ENCODE assay signal across 11 cellular contexts in genomic region chr10:26488344-26488743, GRCh38. TPM values are rescaled to one million over a fixed set of nuclear protein-coding genes. Genes with fewer than 3 reads are reported as not detected.
DNase-seq lines count a peak whose midpoint lies in the region; ATAC-seq and TF ChIP-seq lines count a peak whose summit lies in the region.
"Had no signal": no experiment of that assay in that cellular context is flagged by ENCODE, and none has a peak within 500 bp of the region (broad histone marks: within the 10 kb centered on the region; RNA-seq: fewer than 3 reads in every experiment).

No MANE protein-coding gene starts in this region.

- H3K4me3 ChIP-seq in ACC112 (ENCODE audit: low read depth, low read length) (no peak overlapping the region), hepatocyte (no peak overlapping the region)
- H3K4me3 ChIP-seq: dorsolateral prefrontal cortex had no signal

- peak overlapping the region; percentile 86 for H3K27ac Mint-ChIP-seq in activated CD4-positive, alpha-beta memory T cell treated with anti-CD3 and anti-CD28 coated beads for 36 hours

- no peak overlapping the region for H2AFZ ChIP-seq in ACC112 (ENCODE audit: low read length, unreplicated experiment)
- H2AFZ ChIP-seq in hepatocyte = no peak overlapping the region

- no peaks in the 10 kb centered on the region for H3K27me3 Mint-ChIP-seq in activated CD4-positive, alpha-beta memory T cell treated with anti-CD3 and anti-CD28 coated beads for 36 hours

- intact Hi-C loops in activated CD4-positive, alpha-beta memory T cell treated with anti-CD3 and anti-CD28 coated beads for 36 hours (cut with micrococcal nuclease) = loop anchor here (5.0 to 10.0 kb wide), 2 partner anchors 374 to 666 kb away; partner anchors contain the start of genes ABI1, MASTL and YME1L1

- no peaks in the 10 kb centered on the region for H3K27me3 ChIP-seq in ACC112 (ENCODE audit: insufficient read depth, low read length)
- no peaks in the 10 kb centered on the region for H3K27me3 ChIP-seq in hepatocyte

- ATAC-seq in GM18868 (IDR thresholded peaks at IDR 0.05; ENCODE audit: unreplicated experiment) (no peak), HG03139 (IDR thresholded peaks at IDR 0.05; ENCODE audit: unreplicated experiment) (no peak), GM18870 (IDR thresholded peaks at IDR 0.05; ENCODE audit: unreplicated experiment) (no peak)

- no peak overlapping the region for H3K4me2 ChIP-seq in hepatocyte

- H3K36me3 Mint-ChIP-seq in activated CD4-positive, alpha-beta memory T cell treated with anti-CD3 and anti-CD28 coated beads for 36 hours = peaks cover 15% of the 10 kb centered on the region

- no peak overlapping the region for H3K4me3 Mint-ChIP-seq in activated CD4-positive, alpha-beta memory T cell treated with anti-CD3 and anti-CD28 coated beads for 36 hours

- POLR2A ChIA-PET in activated CD4-positive, alpha-beta memory T cell treated with anti-CD3 and anti-CD28 coated beads for 36 hours (lab: Charles Lee) = no interaction called here

- peak; percentile 97 for DNase-seq in ELR (ENCODE audit: low read depth)
- peak; percentile 57 for DNase-seq in activated CD4-positive, alpha-beta memory T cell treated with anti-CD3 and anti-CD28 coated beads for 36 hours
- DNase-seq in hepatocyte (ENCODE audit: low spot score) = no peak
- DNase-seq in KG1 (lab: John Stamatoyannopoulos, UW) = no peak
- DNase-seq: dorsolateral prefrontal cortex; hypothalamus; stimulated activated naive CD4-positive, alpha-beta T cell had no signal

- no peaks in the 10 kb centered on the region for H3K9me2 ChIP-seq in hepatocyte (replicated peaks; ENCODE audit: insufficient read depth)

- 94% methylated on average over 4 of the region's 4 CpGs for WGBS in hepatocyte (ENCODE audit: low lambda C conversion rate, missing lambda C conversion rate)

- H3K9me3 ChIP-seq in hepatocyte (ENCODE audit: low read depth) = no peaks in the 10 kb centered on the region

- H3K4me1 ChIP-seq in ACC112 (ENCODE audit: control insufficient read depth, insufficient read depth, low read length, unreplicated experiment) (peaks cover 43% of the 10 kb centered on the region), hepatocyte (ENCODE audit: insufficient read depth) (peaks cover 19% of the 10 kb centered on the region)

- H3K79me2 ChIP-seq in ACC112 (ENCODE audit: control insufficient read depth, insufficient read depth, low read length, unreplicated experiment) = no peaks in the 10 kb centered on the region
- no peaks in the 10 kb centered on the region for H3K79me2 ChIP-seq in hepatocyte

- CTCF ChIA-PET in activated CD4-positive, alpha-beta memory T cell treated with anti-CD3 and anti-CD28 coated beads for 36 hours (lab: Charles Lee) = no interaction called here

- no peak for TF ChIP-seq CTCF in hepatocyte (IDR thresholded peaks at IDR 0.05; ENCODE audit: poor library complexity)

- H3K36me3 ChIP-seq in ACC112 (ENCODE audit: insufficient read depth, low read length) (no peaks in the 10 kb centered on the region), hepatocyte (replicated peaks; ENCODE audit: insufficient read depth, low read depth) (no peaks in the 10 kb centered on the region)

- peaks cover 58% of the 10 kb centered on the region for H3K4me1 Mint-ChIP-seq in activated CD4-positive, alpha-beta memory T cell treated with anti-CD3 and anti-CD28 coated beads for 36 hours (ENCODE audit: low read depth)

- H4K20me1 ChIP-seq in hepatocyte (ENCODE audit: insufficient read depth, poor library complexity, severe bottlenecking) = no peaks in the 10 kb centered on the region

- H3K9me3 Mint-ChIP-seq in activated CD4-positive, alpha-beta memory T cell treated with anti-CD3 and anti-CD28 coated beads for 36 hours = no peaks in the 10 kb centered on the region

- H3K27ac ChIP-seq in ACC112 (ENCODE audit: low read depth, low read length) = peak overlapping the region; percentile 100
- H3K27ac ChIP-seq in hepatocyte = peak overlapping the region; percentile 44
- H3K27ac ChIP-seq: dorsolateral prefrontal cortex had no signal

RNA-seq across cellular contexts. Expression of gene APBB1IP, which starts 50.2 kb away (rescaled TPM):
- total RNA-seq in activated CD4-positive, alpha-beta memory T cell treated with anti-CD3 and anti-CD28 coated beads for 36 hours = 10 to 100 TPM; 50.1 to 52.1 TPM
- total RNA-seq in hepatocyte = 1.1 and 1.6 TPM in 2 replicates
- polyA plus RNA-seq in hepatocyte = 1.8 and 2.0 TPM in 2 replicates

Comparison
In these comparisons a context has a peak if more than half of its experiments do, and no peak if none do; other contexts are left out.
1. DNase-seq: peak in ELR (single experiment) and activated CD4-positive, alpha-beta memory T cell treated with anti-CD3 and anti-CD28 coated beads for 36 hours (single experiment); none in hepatocyte (single experiment) and KG1 (single experiment).
2. RNA of gene APBB1IP, which starts 50.2 kb away (total RNA-seq): 50.1 to 52.1 TPM in activated CD4-positive, alpha-beta memory T cell treated with anti-CD3 and anti-CD28 coated beads for 36 hours; 1.1 to 1.6 TPM in hepatocyte; every median in the first group is over 10 times any median in the second.